1 cellular context compared by ENCODE assay signal in genomic region chr18:48790869-48791635, GRCh38.
TF ChIP-seq lines count a peak whose summit lies in the region.

No MANE protein-coding gene starts in this region.

TF ChIP-seq in WTC11, 78 proteins besides CTCF, POLR2A, EP300 and RAD21 (continued from another document):
- TF ChIP-seq ZMAT4 (CRISPR knock-in tag; IDR thresholded peaks at IDR 0.05) = no peak
- TF ChIP-seq GABPB1 (CRISPR knock-in tag; IDR thresholded peaks at IDR 0.05) = no peak
